In genomic region chr3:150309557-150309956, GRCh38 we compare ENCODE assay signal across 1 cellular context.
TF ChIP-seq lines count a peak whose summit lies in the region.

No MANE protein-coding gene starts in this region.

TF ChIP-seq in HepG2, 621 proteins besides CTCF, POLR2A, EP300 and RAD21 (continued from another document):
- TF ChIP-seq SP4 (CRISPR knock-in tag; IDR thresholded peaks at IDR 0.05) (no peak), BCLAF1 (IDR thresholded peaks at IDR 0.05) (no peak), ZNF782 (CRISPR knock-in tag; IDR thresholded peaks at IDR 0.05; ENCODE audit: borderline replicate concordance) (no peak), ZNF687 (CRISPR knock-in tag; IDR thresholded peaks at IDR 0.05) (no peak), ZNF75D (CRISPR knock-in tag; IDR thresholded peaks at IDR 0.05; ENCODE audit: borderline replicate concordance) (no peak), ZNF431 (CRISPR knock-in tag; IDR thresholded peaks at IDR 0.05; ENCODE audit: borderline replicate concordance, low read depth) (no peak), ZNF30 (CRISPR knock-in tag; IDR thresholded peaks at IDR 0.05) (no peak), THAP11 (CRISPR knock-in tag; IDR thresholded peaks at IDR 0.05) (no peak), KDM5B (CRISPR knock-in tag; IDR thresholded peaks at IDR 0.05; ENCODE audit: borderline replicate concordance) (no peak), MAFK (conservative IDR thresholded peaks at IDR 0.05 in 1 of 2, IDR thresholded peaks at IDR 0.05 in 1 of 2; ENCODE audit: low read length in 2 of 2) (peak; percentile 95 to 99), HNF4A (CRISPR knock-in tag; IDR thresholded peaks at IDR 0.05) (no peak), TBX3 (IDR thresholded peaks at IDR 0.05; ENCODE audit: borderline replicate concordance) (no peak), ZNF510 (CRISPR knock-in tag; IDR thresholded peaks at IDR 0.05; ENCODE audit: low read depth) (no peak), MAFF (IDR thresholded peaks at IDR 0.05; ENCODE audit: low read depth, low read length) (peak; percentile 98), NR3C1 (CRISPR knock-in tag; IDR thresholded peaks at IDR 0.05) (no peak), ZNF7 (CRISPR knock-in tag; IDR thresholded peaks at IDR 0.05) (peak; percentile 86), CSRNP1 (CRISPR knock-in tag; IDR thresholded peaks at IDR 0.05) (no peak), PCBP2 (optimal IDR thresholded peaks at IDR 0.05; ENCODE audit: low read depth, low read length, poor library complexity, severe bottlenecking) (no peak), ATRX (CRISPR knock-in tag; IDR thresholded peaks at IDR 0.05; ENCODE audit: borderline replicate concordance) (no peak)
